Comparison of ENCODE assay signal across 14 cellular contexts in genomic region chr6:161031721-161032495, GRCh38. TPM values are rescaled to one million over a fixed set of nuclear protein-coding genes. Genes with fewer than 3 reads are reported as not detected.
DNase-seq lines count a peak whose midpoint lies in the region; ATAC-seq and TF ChIP-seq lines count a peak whose summit lies in the region.
"Had no signal": no experiment of that assay in that cellular context is flagged by ENCODE, and none has a peak within 500 bp of the region (broad histone marks: within the 10 kb centered on the region; RNA-seq: fewer than 3 reads in every experiment).

No MANE protein-coding gene starts in this region.

- no peak overlapping the region for H2AFZ ChIP-seq in smooth muscle cell (ENCODE audit: low read depth)
- H2AFZ ChIP-seq: parathyroid adenoma had no signal

- H3K4me2 ChIP-seq in smooth muscle cell = peak overlapping the region; percentile 76

- WGBS in smooth muscle cell (ENCODE audit: low lambda C conversion rate) = 37% methylated on average over 3 of the region's 3 CpGs

- peak overlapping the region; percentile 0 for H3K4me3 ChIP-seq in smooth muscle cell

- no peaks in the 10 kb centered on the region for H3K9me3 ChIP-seq in smooth muscle cell (replicated peaks; ENCODE audit: low read depth)

- H3K27me3 ChIP-seq in smooth muscle cell (ENCODE audit: low read depth) = no peaks in the 10 kb centered on the region

- H3K27ac ChIP-seq in smooth muscle cell (ENCODE audit: low read depth) = peak overlapping the region; percentile 98
- H3K27ac ChIP-seq: parathyroid adenoma had no signal

- peaks cover 63% of the 10 kb centered on the region for H3K79me2 ChIP-seq in smooth muscle cell (ENCODE audit: low read depth)

- H3K4me1 ChIP-seq in smooth muscle cell (ENCODE audit: low read depth) = peaks cover 52% of the 10 kb centered on the region
- H3K4me1 ChIP-seq: parathyroid adenoma had no signal

- peak overlapping the region; percentile 46 for H3K9ac ChIP-seq in smooth muscle cell (ENCODE audit: low read depth)
- H3K9ac ChIP-seq: parathyroid adenoma had no signal

- H3K36me3 ChIP-seq in smooth muscle cell (ENCODE audit: low read depth) = no peaks in the 10 kb centered on the region

- H3F3A ChIP-seq in smooth muscle cell (ENCODE audit: low read depth) = peaks cover 3% of the 10 kb centered on the region

- no peaks in the 10 kb centered on the region for H4K20me1 ChIP-seq in smooth muscle cell (ENCODE audit: low read depth)

- DNase-seq in NCI-H1105 treated with DMSO at 0.1 percent for 48 hours (lab: John Stamatoyannopoulos, UW) (peak; percentile 8), NCI-H1105 (lab: John Stamatoyannopoulos, UW) (no peak), fibroblast of gingiva (ENCODE audit: low read depth) (peak; percentile 36), smooth muscle cell (lab: John Stamatoyannopoulos, UW; ENCODE audit: unreplicated experiment) (no peak), COR-L47 (lab: John Stamatoyannopoulos, UW) (no peak)
- DNase-seq: 8988T; activated CD4-positive, alpha-beta T cell treated with anti-CD3 and anti-CD28 coated beads for 4 hours; NCI-H1436; NCI-H774; stimulated activated CD4-positive, alpha-beta T cell treated with anti-CD3 and anti-CD28 coated beads, Interleukin-4, amount 100 ng/mL, for 4 hours had no signal

- TF ChIP-seq CTCF in smooth muscle cell (IDR thresholded peaks at IDR 0.05; ENCODE audit: borderline replicate concordance, insufficient read depth, poor library complexity, severe bottlenecking) = no peak

- ATAC-seq in SK-N-SH treated with all-trans-retinoic acid at 6 μM for 48 hours (peak; percentile 86), GM21526 (IDR thresholded peaks at IDR 0.05; ENCODE audit: low FRiP score, unreplicated experiment) (no peak), HG03520 (IDR thresholded peaks at IDR 0.05; ENCODE audit: unreplicated experiment) (no peak)

TF ChIP-seq in SK-N-SH treated with all-trans-retinoic acid at 6 μM for 48 hours, 23 proteins besides CTCF, POLR2A, EP300 and RAD21:
- TF ChIP-seq POU6F1 (CRISPR knock-in tag; IDR thresholded peaks at IDR 0.05; ENCODE audit: borderline replicate concordance, low read depth) (no peak), ZNF565 (CRISPR knock-in tag; conservative IDR thresholded peaks at IDR 0.05; ENCODE audit: low read depth) (no peak), TCF4 (CRISPR knock-in tag; IDR thresholded peaks at IDR 0.05; ENCODE audit: borderline replicate concordance) (no peak), ESRRG (CRISPR knock-in tag; IDR thresholded peaks at IDR 0.05) (no peak), BACH2 (CRISPR knock-in tag; IDR thresholded peaks at IDR 0.05; ENCODE audit: borderline replicate concordance) (no peak), RARB (CRISPR knock-in tag; IDR thresholded peaks at IDR 0.05) (no peak), TOX (CRISPR knock-in tag; IDR thresholded peaks at IDR 0.05; ENCODE audit: borderline replicate concordance) (no peak), ZFP30 (CRISPR knock-in tag; IDR thresholded peaks at IDR 0.05) (no peak), GLIS3 (CRISPR knock-in tag; IDR thresholded peaks at IDR 0.05) (no peak), OSR1 (CRISPR knock-in tag; IDR thresholded peaks at IDR 0.05) (no peak), ZFP3 (CRISPR knock-in tag; IDR thresholded peaks at IDR 0.05) (no peak), ZC3H10 (CRISPR knock-in tag; IDR thresholded peaks at IDR 0.05) (no peak), ARNTL (CRISPR knock-in tag; IDR thresholded peaks at IDR 0.05; ENCODE audit: borderline replicate concordance, low read depth) (no peak), SNAI2 (CRISPR knock-in tag; IDR thresholded peaks at IDR 0.05) (no peak)

RNA-seq across cellular contexts. Expression of gene MAP3K4, which starts 40.3 kb away (rescaled TPM):
- 26.8 and 29.5 TPM in 2 replicates for total RNA-seq in smooth muscle cell
- 14.3 and 17.2 TPM in 2 replicates for polyA plus RNA-seq in smooth muscle cell

Comparison
In these comparisons a context has a peak if more than half of its experiments do, and no peak if none do; other contexts are left out.
1. DNase-seq: peak in NCI-H1105 treated with DMSO at 0.1 percent for 48 hours (single experiment) and fibroblast of gingiva (single experiment); none in NCI-H1105 (single experiment), smooth muscle cell (single experiment) and COR-L47 (single experiment).